In genomic region chr16:3401719-3402397, GRCh38 we compare ENCODE assay signal across 1 cellular context.
TF ChIP-seq lines count a peak whose summit lies in the region.

No MANE protein-coding gene starts in this region.

TF ChIP-seq in GM23338, 12 proteins besides CTCF, POLR2A, EP300 and RAD21:
- TF ChIP-seq ZNF462 (CRISPR knock-in tag; IDR thresholded peaks at IDR 0.05) (0 out of 2 replicates have a peak, but pooled peaks have one; percentile 15), EZH2phosphoT487 (IDR thresholded peaks at IDR 0.05; ENCODE audit: unreplicated experiment) (no peak)
